Comparison of ENCODE assay signal across 10 cellular contexts in genomic region chr10:114714281-114714741, GRCh38. TPM values are rescaled to one million over a fixed set of nuclear protein-coding genes. Genes with fewer than 3 reads are reported as not detected.
DNase-seq lines count a peak whose midpoint lies in the region; TF ChIP-seq lines count a peak whose summit lies in the region.
"Had no signal": no experiment of that assay in that cellular context is flagged by ENCODE, and none has a peak within 500 bp of the region (broad histone marks: within the 10 kb centered on the region; RNA-seq: fewer than 3 reads in every experiment).

No MANE protein-coding gene starts in this region.

- no peaks in the 10 kb centered on the region for H3K9me2 ChIP-seq in hepatocyte (replicated peaks; ENCODE audit: insufficient read depth)

- no peak overlapping the region for H3K4me2 ChIP-seq in hepatocyte
- H3K4me2 ChIP-seq: BLaER1 had no signal

- peak overlapping the region; percentile 23 for H3K4me3 Mint-ChIP-seq in type B pancreatic cell
- H3K4me3 Mint-ChIP-seq in activated CD4-positive, alpha-beta T cell treated with anti-CD3 and anti-CD28 coated beads, Interleukin-2, amount 10 ng/mL, durations not matched to agents 24 days and 14 days: no peak overlapping the region
- H3K4me3 Mint-ChIP-seq: activated CD4-positive, alpha-beta T cell treated with anti-CD3 and anti-CD28 coated beads for 36 hours had no signal

- H3K27me3 ChIP-seq in hepatocyte: no peaks in the 10 kb centered on the region
- no peaks in the 10 kb centered on the region for H3K27me3 ChIP-seq in effector memory CD4-positive, alpha-beta T cell (replicated peaks; ENCODE audit: control insufficient read depth, insufficient read depth, low read length, poor library complexity, severe bottlenecking)
- H3K27me3 ChIP-seq: BLaER1 had no signal

- H3K27ac Mint-ChIP-seq in type B pancreatic cell: no peak overlapping the region
- H3K27ac Mint-ChIP-seq in activated CD4-positive, alpha-beta T cell treated with anti-CD3 and anti-CD28 coated beads, Interleukin-2, amount 10 ng/mL, durations not matched to agents 24 days and 14 days: no peak overlapping the region
- H3K27ac Mint-ChIP-seq: activated CD4-positive, alpha-beta T cell treated with anti-CD3 and anti-CD28 coated beads for 36 hours had no signal

- no peak overlapping the region for H3K27ac ChIP-seq in hepatocyte
- no peak overlapping the region for H3K27ac ChIP-seq in effector memory CD4-positive, alpha-beta T cell (ENCODE audit: insufficient read depth, low read length, poor library complexity, severe bottlenecking)
- H3K27ac ChIP-seq: BLaER1 had no signal

- H3K79me2 ChIP-seq in hepatocyte: no peaks in the 10 kb centered on the region

- H2AFZ ChIP-seq in hepatocyte: no peak overlapping the region

- DNase-seq in NCI-H2107 treated with DMSO at 0.1 percent for 48 hours (lab: John Stamatoyannopoulos, UW; ENCODE audit: unreplicated experiment) (peak; percentile 16), NCI-H2107 (lab: John Stamatoyannopoulos, UW) (no peak), amniotic stem cell (lab: John Stamatoyannopoulos, UW) (peak; percentile 85), hepatocyte (ENCODE audit: low spot score) (peak; percentile 66), type B pancreatic cell (ENCODE audit: extremely low spot score, unreplicated experiment) (no peak), NCI-H524 (lab: John Stamatoyannopoulos, UW) (no peak)
- no peak for DNase-seq in activated CD4-positive, alpha-beta T cell treated with anti-CD3 and anti-CD28 coated beads, Interleukin-2, amount 10 ng/mL, durations not matched to agents 24 days and 14 days
- no peak for DNase-seq in effector memory CD4-positive, alpha-beta T cell
- DNase-seq: activated CD4-positive, alpha-beta T cell treated with anti-CD3 and anti-CD28 coated beads for 36 hours had no signal

- no peaks in the 10 kb centered on the region for H4K20me1 ChIP-seq in hepatocyte (ENCODE audit: insufficient read depth, poor library complexity, severe bottlenecking)
- H4K20me1 ChIP-seq: BLaER1 had no signal

- no peaks in the 10 kb centered on the region for H3K9me3 Mint-ChIP-seq in type B pancreatic cell
- no peaks in the 10 kb centered on the region for H3K9me3 Mint-ChIP-seq in activated CD4-positive, alpha-beta T cell treated with anti-CD3 and anti-CD28 coated beads, Interleukin-2, amount 10 ng/mL, durations not matched to agents 24 days and 14 days

- no peaks in the 10 kb centered on the region for H3K36me3 Mint-ChIP-seq in type B pancreatic cell
- H3K36me3 Mint-ChIP-seq in activated CD4-positive, alpha-beta T cell treated with anti-CD3 and anti-CD28 coated beads, Interleukin-2, amount 10 ng/mL, durations not matched to agents 24 days and 14 days (ENCODE audit: low read depth): no peaks in the 10 kb centered on the region

- intact Hi-C loops in activated CD4-positive, alpha-beta T cell treated with anti-CD3 and anti-CD28 coated beads, Interleukin-2, amount 10 ng/mL, durations not matched to agents 24 days and 14 days (cut with micrococcal nuclease): no loop called here

- 28% methylated on average over 5 of the region's 5 CpGs for WGBS in hepatocyte (ENCODE audit: low lambda C conversion rate, missing lambda C conversion rate)

- no peaks in the 10 kb centered on the region for H3K27me3 Mint-ChIP-seq in type B pancreatic cell
- peaks cover 44% of the 10 kb centered on the region for H3K27me3 Mint-ChIP-seq in activated CD4-positive, alpha-beta T cell treated with anti-CD3 and anti-CD28 coated beads, Interleukin-2, amount 10 ng/mL, durations not matched to agents 24 days and 14 days

- no peaks in the 10 kb centered on the region for H3K9me3 ChIP-seq in hepatocyte (ENCODE audit: low read depth)
- no peaks in the 10 kb centered on the region for H3K9me3 ChIP-seq in effector memory CD4-positive, alpha-beta T cell (ENCODE audit: control insufficient read depth, low read length)
- H3K9me3 ChIP-seq: BLaER1 had no signal

- peaks cover 41% of the 10 kb centered on the region for H3K4me1 Mint-ChIP-seq in type B pancreatic cell (ENCODE audit: unreplicated experiment)
- H3K4me1 Mint-ChIP-seq in activated CD4-positive, alpha-beta T cell treated with anti-CD3 and anti-CD28 coated beads, Interleukin-2, amount 10 ng/mL, durations not matched to agents 24 days and 14 days: no peaks in the 10 kb centered on the region
- H3K4me1 Mint-ChIP-seq: activated CD4-positive, alpha-beta T cell treated with anti-CD3 and anti-CD28 coated beads for 36 hours had no signal

- no peak for TF ChIP-seq CTCF in hepatocyte (IDR thresholded peaks at IDR 0.05; ENCODE audit: poor library complexity)
- no peak for TF ChIP-seq CTCF in type B pancreatic cell (conservative IDR thresholded peaks at IDR 0.05)

- H3K4me1 ChIP-seq in hepatocyte (ENCODE audit: insufficient read depth): peaks cover 10% of the 10 kb centered on the region
- H3K4me1 ChIP-seq in effector memory CD4-positive, alpha-beta T cell (ENCODE audit: control insufficient read depth, insufficient read depth, low read length, poor library complexity, severe bottlenecking): no peaks in the 10 kb centered on the region
- H3K4me1 ChIP-seq: BLaER1 had no signal

- H3K36me3 ChIP-seq in hepatocyte (replicated peaks; ENCODE audit: insufficient read depth, low read depth): no peaks in the 10 kb centered on the region
- H3K36me3 ChIP-seq in effector memory CD4-positive, alpha-beta T cell (ENCODE audit: control insufficient read depth, insufficient read depth, low read length): no peaks in the 10 kb centered on the region
- H3K36me3 ChIP-seq: BLaER1 had no signal

- no peak overlapping the region for H3K4me3 ChIP-seq in hepatocyte
- no peak overlapping the region for H3K4me3 ChIP-seq in effector memory CD4-positive, alpha-beta T cell (ENCODE audit: insufficient read depth, low read depth, low read length, poor library complexity, severe bottlenecking)
- H3K4me3 ChIP-seq: BLaER1 had no signal

RNA-seq across cellular contexts. Expression of gene ABLIM1, which starts 56.2 kb away (rescaled TPM):
- total RNA-seq in hepatocyte (31.6 and 37.9 TPM in 2 replicates), type B pancreatic cell (ENCODE audit: low replicate concordance) (77.7 and 143 TPM in 2 replicates)
- polyA plus RNA-seq in hepatocyte: 19.8 and 20.8 TPM in 2 replicates
- 16.5 and 18.5 TPM in 2 replicates for total RNA-seq in activated CD4-positive, alpha-beta T cell treated with anti-CD3 and anti-CD28 coated beads, Interleukin-2, amount 10 ng/mL, durations not matched to agents 24 days and 14 days

Comparison
In these comparisons a context has a peak if more than half of its experiments do, and no peak if none do; other contexts are left out.
1. DNase-seq: peak in NCI-H2107 treated with DMSO at 0.1 percent for 48 hours (single experiment), amniotic stem cell (single experiment) and hepatocyte (single experiment); none in NCI-H2107 (single experiment), type B pancreatic cell (single experiment), NCI-H524 (0 of 2), activated CD4-positive, alpha-beta T cell treated with anti-CD3 and anti-CD28 coated beads, Interleukin-2, amount 10 ng/mL, durations not matched to agents 24 days and 14 days (single experiment) and effector memory CD4-positive, alpha-beta T cell (0 of 3).